Comparison of ENCODE assay signal across 28 cellular contexts in genomic region chr4:22679518-22679897, GRCh38. TPM values are rescaled to one million over a fixed set of nuclear protein-coding genes. Genes with fewer than 3 reads are reported as not detected.
DNase-seq lines count a peak whose midpoint lies in the region; ATAC-seq and TF ChIP-seq lines count a peak whose summit lies in the region.
"Had no signal": no experiment of that assay in that cellular context is flagged by ENCODE, and none has a peak within 500 bp of the region (broad histone marks: within the 10 kb centered on the region; RNA-seq: fewer than 3 reads in every experiment).

No MANE protein-coding gene starts in this region.

- H3K4me1 ChIP-seq in neutrophil (ENCODE audit: control insufficient read depth in 1 of 2, insufficient read depth in 1 of 2, low read depth in 1 of 2, low read length in 1 of 2) = peaks cover 19 to 31% of the 10 kb centered on the region in 2 experiments
- no peaks in the 10 kb centered on the region for H3K4me1 ChIP-seq in aorta (ENCODE audit: control insufficient read depth in 1 of 2, insufficient read depth in 2 of 2, low read length in 2 of 2)
- H3K4me1 ChIP-seq: pancreas had no signal

- no peaks in the 10 kb centered on the region for H3K36me3 Mint-ChIP-seq in CD14-positive monocyte
- H3K36me3 Mint-ChIP-seq: stimulated activated memory B cell treated with anti-CD40 and anti-IgM and Interleukin-4, amounts not matched to agents 10 μg/mL and 1 μg/mL and 100 μg/mL, for 72 hours; T-cell had no signal

- peaks cover 6% of the 10 kb centered on the region for H3K4me1 Mint-ChIP-seq in CD14-positive monocyte

- ATAC-seq in Right ventricle myocardium inferior (peak; percentile 80), left cardiac atrium (peak; percentile 57 to 83), aorta (ENCODE audit: low FRiP score) (peak; percentile 90), HG03108 (IDR thresholded peaks at IDR 0.05; ENCODE audit: unreplicated experiment) (no peak)
- ATAC-seq: activated T-cell treated with anti-CD3 and anti-CD28 coated beads, Interleukin-2, amount 50 U/mL, for 4 hours; HCT116; stimulated activated memory B cell treated with anti-CD40 and anti-IgM and Interleukin-4, amounts not matched to agents 10 μg/mL and 1 μg/mL and 100 μg/mL, for 72 hours; T-cell had no signal

- in situ Hi-C loops in GM13976 (cut with MboI; ENCODE audit: low sequenced_read_pairs, unreplicated experiment) = loop anchor here (25.0 kb wide), 1 partner anchor 892 kb away; no protein-coding TSS in a partner anchor

- H3K27me3 Mint-ChIP-seq in CD14-positive monocyte (ENCODE audit: low read depth in 3 of 3) = peaks cover 0 to 2% (median 0%) of the 10 kb centered on the region in 3 donors
- H3K27me3 Mint-ChIP-seq: central memory CD8-positive, alpha-beta T cell; naive B cell; stimulated activated memory B cell treated with anti-CD40 and anti-IgM and Interleukin-4, amounts not matched to agents 10 μg/mL and 1 μg/mL and 100 μg/mL, for 72 hours; T-cell had no signal

- no peaks in the 10 kb centered on the region for H3K36me3 ChIP-seq in neutrophil
- H3K36me3 ChIP-seq in aorta (ENCODE audit: control insufficient read depth in 1 of 2, insufficient read depth in 2 of 2, low read length in 1 of 2) = no peaks in the 10 kb centered on the region
- H3K36me3 ChIP-seq: pancreas, thyroid gland had no signal

- H3K9me3 ChIP-seq in neutrophil (no peaks in the 10 kb centered on the region), aorta (ENCODE audit: control insufficient read depth, low read length) (no peaks in the 10 kb centered on the region)
- H3K9me3 ChIP-seq: pancreas, thyroid gland had no signal

- no peak for DNase-seq in Right ventricle myocardium inferior (ENCODE audit: missing footprints)
- no peak for DNase-seq in cardiac septum (ENCODE audit: low spot score)
- DNase-seq in left cardiac atrium = no peak
- DNase-seq in aorta = no peak
- DNase-seq in CD14-positive monocyte (ENCODE audit: low spot score) = no peak
- no peak for DNase-seq in GM13976 (ENCODE audit: low spot score)
- DNase-seq: 8988T; activated naive CD4-positive, alpha-beta T cell; activated T-cell treated with anti-CD3 and anti-CD28 coated beads, Interleukin-2, amount 50 U/mL, for 4 hours; amniotic stem cell; foreskin fibroblast; naive B cell; NCI-H1694 treated with DMSO at 0.1 percent for 48 hours; NCI-H774; pancreas; stimulated activated CD4-positive, alpha-beta T cell treated with anti-CD3 and anti-CD28 coated beads, Interleukin-1b, Interleukin-23, amount 100 ng/mL, for 48 hours; T-cell; thyroid gland had no signal

- 4% methylated on average over 1 of the region's 1 CpG for WGBS in aorta, 2 donors

- peaks cover 0 to 2% (median 0%) of the 10 kb centered on the region in 7 donors for H3K9me3 Mint-ChIP-seq in CD14-positive monocyte
- H3K9me3 Mint-ChIP-seq: central memory CD8-positive, alpha-beta T cell; naive B cell had no signal

- no peaks in the 10 kb centered on the region for H3K27me3 ChIP-seq in neutrophil
- no peaks in the 10 kb centered on the region for H3K27me3 ChIP-seq in aorta (ENCODE audit: control insufficient read depth in 1 of 2, insufficient read depth in 2 of 2, low read length in 1 of 2)
- H3K27me3 ChIP-seq: pancreas, thyroid gland had no signal

- H3K27ac Mint-ChIP-seq in CD14-positive monocyte = no peak overlapping the region
- H3K27ac Mint-ChIP-seq: naive B cell; stimulated activated memory B cell treated with anti-CD40 and anti-IgM and Interleukin-4, amounts not matched to agents 10 μg/mL and 1 μg/mL and 100 μg/mL, for 72 hours had no signal

- no peak overlapping the region for H3K4me3 Mint-ChIP-seq in CD14-positive monocyte
- H3K4me3 Mint-ChIP-seq: activated T-cell treated with anti-CD3 and anti-CD28 coated beads, Interleukin-2, amount 50 U/mL, for 4 hours; central memory CD8-positive, alpha-beta T cell; naive B cell; stimulated activated memory B cell treated with anti-CD40 and anti-IgM and Interleukin-4, amounts not matched to agents 10 μg/mL and 1 μg/mL and 100 μg/mL, for 72 hours had no signal

- intact Hi-C loops in Right ventricle myocardium inferior (cut with DNase I) = no loop called here
- intact Hi-C loops in cardiac septum (cut with DNase I) = no loop called here
- intact Hi-C loops in left cardiac atrium (cut with DNase I) = no loop called here
- intact Hi-C loops in aorta (cut with DNase I) = loop anchor here (5.0 to 10.0 kb wide), 2 partner anchors 162 to 165 kb away; partner anchors contain the start of gene ADGRA3 (in 2 of the 2)
- intact Hi-C loops in CD14-positive monocyte (cut with micrococcal nuclease) = no loop called here

- no peak for TF ChIP-seq CTCF in neutrophil (IDR thresholded peaks at IDR 0.05)
- no peak for TF ChIP-seq CTCF in CD14-positive monocyte (IDR thresholded peaks at IDR 0.05)
- TF ChIP-seq CTCF in GM13976 (IDR thresholded peaks at IDR 0.05; ENCODE audit: borderline replicate concordance, control extremely low read depth, extremely low read depth, insufficient read depth, missing control alignments) = no peak

- H3K27ac ChIP-seq in neutrophil = peak overlapping the region; percentile 32
- no peak overlapping the region for H3K27ac ChIP-seq in aorta (ENCODE audit: low read depth in 1 of 2, low read length in 2 of 2)
- H3K27ac ChIP-seq: epithelial cell of prostate, pancreas, skin epidermis, thyroid gland had no signal

- H3K4me3 ChIP-seq in neutrophil (ENCODE audit: low read depth in 1 of 2, low read length in 1 of 2) (no peak overlapping the region), aorta (ENCODE audit: low read length in 2 of 2) (no peak overlapping the region)
- H3K4me3 ChIP-seq: GM12878, pancreas, skin epidermis, thyroid gland had no signal

RNA-seq across cellular contexts. Expression of gene GBA3, which starts 13.2 kb away (rescaled TPM):
- total RNA-seq in Right ventricle myocardium inferior (not detected), cardiac septum (not detected), left cardiac atrium (not detected), aorta (not detected)
- polyA plus RNA-seq in aorta (10 to 100 TPM in 1 of 2 donors, not detected in 1; 59.6 TPM), CD14-positive monocyte (not detected)
- total RNA-seq: activated CD8-positive, alpha-beta memory T cell treated with anti-CD3 and anti-CD28 coated beads for 36 hours; activated T-cell treated with anti-CD3 and anti-CD28 coated beads, Interleukin-2, amount 50 U/mL, for 4 hours; lung microvascular endothelial cell had no signal

Comparison
In these comparisons a context has a peak if more than half of its experiments do, and no peak if none do; other contexts are left out.
1. intact Hi-C loops: an anchor here in aorta (5.0 to 10.0 kb wide); none called in Right ventricle myocardium inferior, cardiac septum, left cardiac atrium and CD14-positive monocyte.